ENCODE assay signal across 8 cellular contexts in genomic region chr17:7248811-7249210, GRCh38. TPM values are rescaled to one million over a fixed set of nuclear protein-coding genes. Genes with fewer than 3 reads are reported as not detected.
DNase-seq lines count a peak whose midpoint lies in the region; ATAC-seq and TF ChIP-seq lines count a peak whose summit lies in the region.
"Had no signal": no experiment of that assay in that cellular context is flagged by ENCODE, and none has a peak within 500 bp of the region (broad histone marks: within the 10 kb centered on the region; RNA-seq: fewer than 3 reads in every experiment).

No MANE protein-coding gene starts in this region.

- H3K79me2 ChIP-seq in GM23338 (replicated peaks; ENCODE audit: insufficient read depth), result peaks cover 63% of the 10 kb centered on the region

- no peak overlapping the region for H2AFZ ChIP-seq in GM23338

- no peak for DNase-seq in GM23338 (ENCODE audit: low spot score)
- no peak for DNase-seq in RWPE1 (ENCODE audit: low spot score)
- DNase-seq in natural killer cell, result no peak
- DNase-seq in GM13976 (ENCODE audit: low spot score), result no peak
- DNase-seq: activated CD8-positive, alpha-beta memory T cell treated with anti-CD3 and anti-CD28 coated beads for 24 hours; NCI-H187 treated with DMSO at 0.1 percent for 48 hours had no signal

- H3K9me3 Mint-ChIP-seq in GM23338, result peaks cover 3% of the 10 kb centered on the region; the same call in 2 of the 3 replicates
- H3K9me3 Mint-ChIP-seq in natural killer cell, result no peaks in the 10 kb centered on the region

- no peaks in the 10 kb centered on the region for H3K9me2 ChIP-seq in GM23338 (ENCODE audit: insufficient read depth)

- CTCF ChIA-PET in RWPE1 (lab: Yijun Ruan, JAX), result no interaction called here

- H3K27me3 Mint-ChIP-seq in GM23338 (ENCODE audit: insufficient read depth, low read depth, poor library complexity) (peaks cover 10% of the 10 kb centered on the region), natural killer cell (ENCODE audit: low read depth in 2 of 2) (no peaks in the 10 kb centered on the region)

- H3K36me3 Mint-ChIP-seq in GM23338 (ENCODE audit: low read depth), result peaks cover 40% of the 10 kb centered on the region
- H3K36me3 Mint-ChIP-seq in natural killer cell, result no peaks in the 10 kb centered on the region

- H3K4me3 Mint-ChIP-seq in GM23338, result peak overlapping the region; percentile 33; the same call in 1 of the 3 replicates
- H3K4me3 Mint-ChIP-seq in natural killer cell, result no peak overlapping the region

- in situ Hi-C loops in GM13976 (cut with MboI; ENCODE audit: low sequenced_read_pairs, unreplicated experiment), result no loop called here

- peaks cover 23% of the 10 kb centered on the region for H3K4me1 ChIP-seq in GM23338 (ENCODE audit: insufficient read depth)

- POLR2A ChIA-PET in RWPE1 (lab: Yijun Ruan, JAX; ENCODE audit: low non-redundant PET), result no interaction called here

- H3K27me3 ChIP-seq in GM23338 (ENCODE audit: insufficient read depth), result no peaks in the 10 kb centered on the region
- H3K27me3 ChIP-seq: tibial nerve had no signal

- peaks cover 26% of the 10 kb centered on the region for H4K20me1 ChIP-seq in GM23338 (replicated peaks; ENCODE audit: insufficient read depth)

- peaks cover 24% of the 10 kb centered on the region for H3F3A ChIP-seq in GM23338 (replicated peaks; ENCODE audit: low read depth)

- H3K4me3 ChIP-seq in GM23338, result no peak overlapping the region
- H3K4me3 ChIP-seq: tibial nerve had no signal

- H3K4me1 Mint-ChIP-seq in GM23338, result peaks cover 40% of the 10 kb centered on the region
- peaks cover 38 to 41% of the 10 kb centered on the region in 2 donors for H3K4me1 Mint-ChIP-seq in natural killer cell

- intact Hi-C loops in natural killer cell (cut with micrococcal nuclease), result no loop called here

- ATAC-seq in GM23338 (no peak), natural killer cell (no peak), HG02981 (IDR thresholded peaks at IDR 0.05; ENCODE audit: unreplicated experiment) (no peak)

- H3K4me2 ChIP-seq in GM23338, result no peak overlapping the region

- H3K27ac ChIP-seq in GM23338 (ENCODE audit: low read depth) (no peak overlapping the region), RWPE1 (peak overlapping the region; percentile 98)
- H3K27ac ChIP-seq: tibial nerve had no signal

- peaks cover 10% of the 10 kb centered on the region; the same call in 1 of the 2 replicates for H3K36me3 ChIP-seq in GM23338 (ENCODE audit: insufficient read depth)

- peak overlapping the region; percentile 56; the same call in 1 of the 2 replicates for H3K27ac Mint-ChIP-seq in GM23338
- H3K27ac Mint-ChIP-seq in natural killer cell, result peak overlapping the region; percentile 60 to 98

- TF ChIP-seq CTCF in GM23338 (conservative IDR thresholded peaks at IDR 0.05; ENCODE audit: low read depth in 2 of 2) (no peak), RWPE1 (conservative IDR thresholded peaks at IDR 0.05; ENCODE audit: low read depth) (no peak), natural killer cell (IDR thresholded peaks at IDR 0.05) (no peak), GM13976 (IDR thresholded peaks at IDR 0.05; ENCODE audit: borderline replicate concordance, control extremely low read depth, extremely low read depth, insufficient read depth, missing control alignments) (no peak)

TF ChIP-seq in GM23338, 12 proteins besides CTCF, POLR2A, EP300 and RAD21:
- TF ChIP-seq ZNF331 (CRISPR knock-in tag; IDR thresholded peaks at IDR 0.05; ENCODE audit: low read depth) (no peak), NANOG (IDR thresholded peaks at IDR 0.05; ENCODE audit: borderline replicate concordance) (no peak), ZNF114 (CRISPR knock-in tag; IDR thresholded peaks at IDR 0.05) (no peak), EZH2 (IDR thresholded peaks at IDR 0.05; ENCODE audit: low read depth, unreplicated experiment) (no peak), ZNF462 (CRISPR knock-in tag; IDR thresholded peaks at IDR 0.05) (no peak)
TF ChIP-seq in GM23338: peak in this region for 0.

RNA-seq across cellular contexts. Expression of gene CTDNEP1, which starts 2.7 kb away (rescaled TPM):
- total RNA-seq in GM23338 (2014; rRNA removed; shearing (Covaris generic)), result 93.4 and 109 TPM in 2 replicates
- polyA plus RNA-seq in GM23338 (2016; fragmentation: Nextera tagmentation; extraction: Ambion mirVana), result 48.1 and 55.2 TPM in 2 replicates
- 100 to 1,000 TPM; 127 to 139 (median 131) TPM for total RNA-seq in natural killer cell

RNA-seq across cellular contexts. Expression of gene ELP5, which starts 3.2 kb away (rescaled TPM):
- total RNA-seq in GM23338 (2014; rRNA removed; shearing (Covaris generic)), result 23.2 and 41.4 TPM in 2 replicates
- 38.3 and 40.9 TPM in 2 replicates for polyA plus RNA-seq in GM23338 (2016; fragmentation: Nextera tagmentation; extraction: Ambion mirVana)
- total RNA-seq in natural killer cell, result 10 to 100 TPM; 30.1 to 38.5 (median 30.3) TPM

RNA-seq across cellular contexts. Expression of gene GABARAP, which starts 6.6 kb away (rescaled TPM):
- 88.8 and 128 TPM in 2 replicates for total RNA-seq in GM23338 (2014; rRNA removed; shearing (Covaris generic))
- 497 and 520 TPM in 2 replicates for polyA plus RNA-seq in GM23338 (2016; fragmentation: Nextera tagmentation; extraction: Ambion mirVana)
- total RNA-seq in natural killer cell, result 100 to 1,000 TPM; 256 to 277 (median 276) TPM

RNA-seq across cellular contexts. Expression of gene PHF23, which starts 9.6 kb away (rescaled TPM):
- 33.2 and 51.0 TPM in 2 replicates for total RNA-seq in GM23338 (2014; rRNA removed; shearing (Covaris generic))
- 35.4 and 36.6 TPM in 2 replicates for polyA plus RNA-seq in GM23338 (2016; fragmentation: Nextera tagmentation; extraction: Ambion mirVana)
- total RNA-seq in natural killer cell, result 10 to 100 TPM; 19.3 to 32.3 (median 20.8) TPM

RNA-seq across cellular contexts. Expression of gene CLDN7, which starts 13.5 kb away (rescaled TPM):
- total RNA-seq in GM23338 (2014; rRNA removed; shearing (Covaris generic)), result 111 and 117 TPM in 2 replicates
- polyA plus RNA-seq in GM23338 (2016; fragmentation: Nextera tagmentation; extraction: Ambion mirVana), result 46.1 and 50.7 TPM in 2 replicates
- 1 to 10 TPM in 2 of 3 donors, under 1 TPM in 1; 0.99 to 1.8 (median 1.7) TPM for total RNA-seq in natural killer cell
